ENCODE assay signal across 23 cellular contexts in the genomic region with DNA sequence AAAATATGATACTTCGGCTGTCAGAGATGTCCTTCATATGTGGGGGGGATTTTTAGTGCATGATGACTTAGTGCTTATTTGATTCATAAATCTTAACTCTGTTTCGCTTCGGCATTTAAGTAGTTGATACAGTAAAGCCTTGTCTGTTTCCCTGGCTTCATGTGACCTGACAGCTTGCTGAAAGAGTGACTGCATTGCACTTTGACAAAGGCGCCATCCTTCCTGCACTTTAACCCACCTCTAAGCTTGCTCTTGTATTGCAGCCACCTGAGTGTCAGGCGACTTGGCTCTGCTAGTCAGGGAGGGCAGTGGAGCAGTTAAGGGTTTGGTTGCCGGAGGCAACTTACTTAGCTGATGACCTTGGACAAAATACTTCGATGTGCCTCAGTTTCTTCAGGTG.
DNase-seq lines count a peak whose midpoint lies in the region; ATAC-seq and TF ChIP-seq lines count a peak whose summit lies in the region.
"Had no signal": no experiment of that assay in that cellular context is flagged by ENCODE, and none has a peak within 500 bp of the region (broad histone marks: within the 10 kb centered on the region; RNA-seq: fewer than 3 reads in every experiment).

No MANE protein-coding gene starts in this region.

- no peaks in the 10 kb centered on the region for H3K36me3 ChIP-seq in parathyroid adenoma (ENCODE audit: control insufficient read depth, insufficient read depth, low read length)
- no peaks in the 10 kb centered on the region for H3K36me3 ChIP-seq in uterus

- intact Hi-C loops in uterus (cut with DNase I; ENCODE audit: low total_unique reads) = no loop called here

- H3K4me1 Mint-ChIP-seq in T-helper 17 cell (peaks cover 11% of the 10 kb centered on the region), type B pancreatic cell (ENCODE audit: unreplicated experiment) (peaks cover 48% of the 10 kb centered on the region)

- peaks cover 3% of the 10 kb centered on the region for H3K9me3 Mint-ChIP-seq in type B pancreatic cell
- H3K9me3 Mint-ChIP-seq: CD4-positive, alpha-beta T cell had no signal

- peaks cover 51% of the 10 kb centered on the region for H3K4me1 ChIP-seq in parathyroid adenoma
- no peaks in the 10 kb centered on the region for H3K4me1 ChIP-seq in uterus

- no peaks in the 10 kb centered on the region for H3K79me2 ChIP-seq in parathyroid adenoma

- H3K27me3 Mint-ChIP-seq in T-helper 17 cell (no peaks in the 10 kb centered on the region), type B pancreatic cell (no peaks in the 10 kb centered on the region)
- H3K27me3 Mint-ChIP-seq: CD4-positive, alpha-beta T cell had no signal

- no peak for TF ChIP-seq CTCF in parathyroid adenoma (IDR thresholded peaks at IDR 0.05)
- TF ChIP-seq CTCF in uterus (IDR thresholded peaks at IDR 0.05) = no peak
- no peak for TF ChIP-seq CTCF in type B pancreatic cell (conservative IDR thresholded peaks at IDR 0.05)

- no peaks in the 10 kb centered on the region for H3K27me3 ChIP-seq in parathyroid adenoma (ENCODE audit: control insufficient read depth, insufficient read depth, low read length)
- H3K27me3 ChIP-seq in uterus = no peaks in the 10 kb centered on the region
- H3K27me3 ChIP-seq: BLaER1 treated with 17β-estradiol and CSF1 and Interleukin-3, amounts not matched to agents 10 nM and 100 nM had no signal

- peak overlapping the region; percentile 13 for H3K4me2 ChIP-seq in parathyroid adenoma (ENCODE audit: low read length)

- DNase-seq in T-helper 17 cell = no peak
- DNase-seq in left lobe of liver (ENCODE audit: low spot score) = no peak
- no peak for DNase-seq in uterus
- DNase-seq in type B pancreatic cell (ENCODE audit: extremely low spot score, unreplicated experiment) = no peak
- no peak for DNase-seq in NCI-H446 (lab: John Stamatoyannopoulos, UW)
- DNase-seq in Ammon's horn (ENCODE audit: low spot score) = no peak
- DNase-seq: CD4-positive, alpha-beta T cell; DMS53; GM23248; H7; Karpas-422; NCI-H1092; NCI-H1417 treated with DMSO at 0.1 percent for 48 hours; NCI-H1694 treated with DMSO at 0.1 percent for 48 hours; NCI-H2081; NCI-H2227 treated with DMSO at 0.1 percent for 48 hours; NCI-H510A; NCI-H69; SHP77 treated with DMSO at 0.1 percent for 48 hours had no signal

- H3K36me3 Mint-ChIP-seq in T-helper 17 cell (ENCODE audit: low read depth) = peaks cover 5% of the 10 kb centered on the region
- H3K36me3 Mint-ChIP-seq in type B pancreatic cell = peaks cover 43% of the 10 kb centered on the region

- H3K4me3 Mint-ChIP-seq in T-helper 17 cell = peak overlapping the region; percentile 25
- no peak overlapping the region for H3K4me3 Mint-ChIP-seq in type B pancreatic cell
- H3K4me3 Mint-ChIP-seq: CD4-positive, alpha-beta T cell had no signal

- no peak overlapping the region for H2AFZ ChIP-seq in parathyroid adenoma
- H2AFZ ChIP-seq: GM23248 had no signal

- H3K4me3 ChIP-seq in parathyroid adenoma (ENCODE audit: low read depth, low read length) (peak overlapping the region; percentile 30), uterus (no peak overlapping the region)
- H3K4me3 ChIP-seq: BLaER1 treated with 17β-estradiol and CSF1 and Interleukin-3, amounts not matched to agents 10 nM and 100 nM; GM23248 had no signal

- ATAC-seq in T-helper 17 cell = no peak
- ATAC-seq in left lobe of liver = peak; percentile 47
- ATAC-seq: Panc1 had no signal

- H3K9ac ChIP-seq in parathyroid adenoma = no peak overlapping the region
- H3K9ac ChIP-seq: BLaER1 treated with 17β-estradiol and CSF1 and Interleukin-3, amounts not matched to agents 10 nM and 100 nM; GM23248 had no signal

- H3K9me3 ChIP-seq in T-helper 17 cell (ENCODE audit: control insufficient read depth, low read length, poor library complexity, severe bottlenecking) (no peaks in the 10 kb centered on the region), parathyroid adenoma (ENCODE audit: control insufficient read depth, low read length) (no peaks in the 10 kb centered on the region), uterus (no peaks in the 10 kb centered on the region)

- H3K27ac ChIP-seq in parathyroid adenoma = peak overlapping the region; percentile 91
- peak overlapping the region; percentile 91 to 99 for H3K27ac ChIP-seq in uterus
- H3K27ac ChIP-seq: BLaER1 treated with 17β-estradiol and CSF1 and Interleukin-3, amounts not matched to agents 10 nM and 100 nM; GM23248; RWPE1 had no signal

- no peak for TF ChIP-seq POLR2A in uterus (IDR thresholded peaks at IDR 0.05)

- H3K27ac Mint-ChIP-seq in T-helper 17 cell (no peak overlapping the region), type B pancreatic cell (no peak overlapping the region)
- H3K27ac Mint-ChIP-seq: CD4-positive, alpha-beta T cell had no signal
